In genomic region chr6:56852249-56852606, GRCh38 we compare ENCODE assay signal across 8 cellular contexts.
A peak's percentile ranks its signal among the peaks of the same experiment; 100 is the strongest.
DNase-seq lines count a peak whose midpoint lies in the region; ATAC-seq and TF ChIP-seq lines count a peak whose summit lies in the region.

No MANE protein-coding gene starts in this region.

- no peaks in the 10 kb centered on the region for H3K9me3 Mint-ChIP-seq in activated CD4-positive, alpha-beta T cell treated with anti-CD3 and anti-CD28 coated beads for 36 hours (ENCODE audit: low read depth)
- H3K9me3 Mint-ChIP-seq in endodermal cell, result no peaks in the 10 kb centered on the region

- DNase-seq in activated CD4-positive, alpha-beta T cell treated with anti-CD3 and anti-CD28 coated beads for 36 hours, result no peak
- DNase-seq in activated CD4-positive, alpha-beta T cell treated with anti-CD3 and anti-CD28 coated beads, Interleukin-2, amount 50 U/mL, for 48 hours, result no peak
- DNase-seq in endodermal cell, result no peak
- DNase-seq in suprapubic skin (ENCODE audit: low spot score in 2 of 2), result no peak
- DNase-seq in NCI-H2081 (lab: John Stamatoyannopoulos, UW), result no peak
- DNase-seq in H4 (ENCODE audit: low spot score), result no peak

- H3K4me3 Mint-ChIP-seq in activated CD4-positive, alpha-beta T cell treated with anti-CD3 and anti-CD28 coated beads for 36 hours, result no peak overlapping the region
- peak overlapping the region; percentile 80 for H3K4me3 Mint-ChIP-seq in endodermal cell

- TF ChIP-seq EP300 in suprapubic skin (IDR thresholded peaks at IDR 0.05), result no peak

- H3K9ac ChIP-seq in endodermal cell (ENCODE audit: extremely low read depth, low read length, poor library complexity, severe bottlenecking), result no peak overlapping the region

- H3K27me3 ChIP-seq in endodermal cell (ENCODE audit: control insufficient read depth, insufficient read depth, low read length, poor library complexity, severe bottlenecking), result no peaks in the 10 kb centered on the region
- no peaks in the 10 kb centered on the region for H3K27me3 ChIP-seq in suprapubic skin

- H3K4me1 Mint-ChIP-seq in activated CD4-positive, alpha-beta T cell treated with anti-CD3 and anti-CD28 coated beads for 36 hours, result peaks cover 19% of the 10 kb centered on the region
- peaks cover 56% of the 10 kb centered on the region for H3K4me1 Mint-ChIP-seq in endodermal cell

- TF ChIP-seq POLR2A in suprapubic skin (IDR thresholded peaks at IDR 0.05), result no peak

- ATAC-seq in activated CD4-positive, alpha-beta T cell treated with anti-CD3 and anti-CD28 coated beads for 36 hours, result peak; percentile 11
- ATAC-seq in HG03175 (IDR thresholded peaks at IDR 0.05; ENCODE audit: unreplicated experiment) (peak; percentile 23), GM18517 (IDR thresholded peaks at IDR 0.05; ENCODE audit: unreplicated experiment) (no peak)

- POLR2A ChIA-PET in activated CD4-positive, alpha-beta T cell treated with anti-CD3 and anti-CD28 coated beads for 36 hours (lab: Charles Lee), result no interaction called here

- no peaks in the 10 kb centered on the region for H3K36me3 Mint-ChIP-seq in activated CD4-positive, alpha-beta T cell treated with anti-CD3 and anti-CD28 coated beads for 36 hours (ENCODE audit: low read depth)
- no peaks in the 10 kb centered on the region for H3K36me3 Mint-ChIP-seq in endodermal cell (ENCODE audit: low read depth)

- H3K27me3 Mint-ChIP-seq in activated CD4-positive, alpha-beta T cell treated with anti-CD3 and anti-CD28 coated beads for 36 hours, result peaks cover 40% of the 10 kb centered on the region
- H3K27me3 Mint-ChIP-seq in endodermal cell (ENCODE audit: insufficient read depth), result no peaks in the 10 kb centered on the region

- H3K4me1 ChIP-seq in endodermal cell (ENCODE audit: control insufficient read depth, insufficient read depth, low read length), result peaks cover 14% of the 10 kb centered on the region
- H3K4me1 ChIP-seq in suprapubic skin, result peaks cover 22% of the 10 kb centered on the region

- no peak overlapping the region for H3K27ac Mint-ChIP-seq in activated CD4-positive, alpha-beta T cell treated with anti-CD3 and anti-CD28 coated beads for 36 hours
- H3K27ac Mint-ChIP-seq in endodermal cell, result no peak overlapping the region

- H3K9me3 ChIP-seq in endodermal cell (ENCODE audit: control insufficient read depth, low read length), result no peaks in the 10 kb centered on the region
- H3K9me3 ChIP-seq in suprapubic skin, result no peaks in the 10 kb centered on the region

- WGBS in endodermal cell (ENCODE audit: insufficient coverage in 1 of 2, insufficient read length in 1 of 2), 2 experiments, result 17 to 19% methylated on average over 2 of the region's 2 CpGs
- WGBS in suprapubic skin, result 13% methylated on average over 2 of the region's 2 CpGs

- TF ChIP-seq CTCF in endodermal cell (conservative IDR thresholded peaks at IDR 0.05) (no peak), suprapubic skin (IDR thresholded peaks at IDR 0.05) (no peak)

- CTCF ChIA-PET in activated CD4-positive, alpha-beta T cell treated with anti-CD3 and anti-CD28 coated beads for 36 hours (lab: Charles Lee), result interaction anchor here (1.4 to 2.6 kb wide), 3 partner anchors 11 to 52 kb away, joined by 3 to 9 read pairs (median 6); no protein-coding TSS in a partner anchor

- H3K36me3 ChIP-seq in endodermal cell (ENCODE audit: control insufficient read depth, insufficient read depth, low read length), result no peaks in the 10 kb centered on the region
- no peaks in the 10 kb centered on the region for H3K36me3 ChIP-seq in suprapubic skin

- H3K27ac ChIP-seq in endodermal cell (ENCODE audit: low read depth, low read length) (no peak overlapping the region), suprapubic skin (no peak overlapping the region)

- H3K4me3 ChIP-seq in endodermal cell (ENCODE audit: low read length) (peak overlapping the region; percentile 76), suprapubic skin (peak overlapping the region; percentile 48)

- intact Hi-C loops in activated CD4-positive, alpha-beta T cell treated with anti-CD3 and anti-CD28 coated beads for 36 hours (cut with DNase I, micrococcal nuclease), result loop anchor here (5.0 kb wide), 2 partner anchors 145 to 495 kb away; no protein-coding TSS in a partner anchor
